ENCODE assay signal across 20 cellular contexts in genomic region chr16:1914084-1914608, GRCh38. TPM values are rescaled to one million over a fixed set of nuclear protein-coding genes. Genes with fewer than 3 reads are reported as not detected.
DNase-seq lines count a peak whose midpoint lies in the region; ATAC-seq, FAIRE-seq and TF ChIP-seq lines count a peak whose summit lies in the region.
"Had no signal": no experiment of that assay in that cellular context is flagged by ENCODE, and none has a peak within 500 bp of the region (broad histone marks: within the 10 kb centered on the region; RNA-seq: fewer than 3 reads in every experiment).

No MANE protein-coding gene starts in this region.

- 33 to 44% (median 38%) methylated on average over 10 to 15 of the region's 15 CpGs for WGBS in heart left ventricle, 4 donors
- 41 to 46% methylated on average over 11 to 15 of the region's 15 CpGs for WGBS in esophagus, 2 donors

- no peak for FAIRE-seq in H54 (lab: Jason Lieb, UNC)
- FAIRE-seq: HTR-8/SVneo had no signal

- intact Hi-C loops in Right ventricle myocardium inferior (cut with DNase I): no loop called here
- intact Hi-C loops in heart left ventricle (cut with DNase I): loop anchor here in 1 of 10 donors (5.0 kb wide), 1 partner anchor 37 kb away; no protein-coding TSS in a partner anchor

- no peak for TF ChIP-seq POLR2A in heart left ventricle (IDR thresholded peaks at IDR 0.05)
- TF ChIP-seq POLR2A in H54 (IDR thresholded peaks at IDR 0.05; ENCODE audit: low read depth, low read length): no peak

- ATAC-seq in Right ventricle myocardium inferior: no peak
- no peak for ATAC-seq in heart left ventricle
- no peak for ATAC-seq in GM21423 (IDR thresholded peaks at IDR 0.05; ENCODE audit: unreplicated experiment)

- TF ChIP-seq CTCF in heart left ventricle (IDR thresholded peaks at IDR 0.05): no peak

- H3K36me3 ChIP-seq in heart left ventricle (no peaks in the 10 kb centered on the region), esophagus (ENCODE audit: control insufficient read depth in 2 of 2, insufficient read depth in 2 of 2, low read length in 1 of 2) (no peaks in the 10 kb centered on the region)

- DNase-seq in Right ventricle myocardium inferior (ENCODE audit: missing footprints) (peak; percentile 44), heart left ventricle (no peak), retina (peak; percentile 32), H54 (ENCODE audit: insufficient read length, low spot score) (no peak), SK-N-DZ (ENCODE audit: low spot score) (no peak), GM19240 (ENCODE audit: insufficient read length, low spot score) (no peak)
- DNase-seq: C1 segment of cervical spinal cord, GF-D8, HCEC 1CT, NCI-H2171, OCI-M1 had no signal

- H3K4me1 ChIP-seq in heart left ventricle (peaks cover 0 to 14% (median 0%) of the 10 kb centered on the region in 12 donors), esophagus (ENCODE audit: control insufficient read depth in 2 of 2, insufficient read depth in 2 of 2, low read length in 1 of 2) (peaks cover 12 to 51% of the 10 kb centered on the region in 2 donors)

- no peaks in the 10 kb centered on the region for H3K9me3 ChIP-seq in heart left ventricle
- no peaks in the 10 kb centered on the region for H3K9me3 ChIP-seq in esophagus (ENCODE audit: control insufficient read depth in 2 of 2, insufficient read depth in 1 of 2, low read depth in 1 of 2, low read length in 1 of 2)

- H3K4me3 ChIP-seq in heart left ventricle: no peak overlapping the region
- no peak overlapping the region for H3K4me3 ChIP-seq in esophagus (ENCODE audit: low read depth in 1 of 2, low read length in 2 of 2)

- H3K27ac ChIP-seq in heart left ventricle (no peak overlapping the region), esophagus (ENCODE audit: low read depth in 2 of 2, low read length in 1 of 2) (peak overlapping the region; percentile 77 to 83)
- H3K27ac ChIP-seq: HL-60 had no signal

- H3K27me3 ChIP-seq in heart left ventricle (peaks cover 19 to 68% (median 47%) of the 10 kb centered on the region in 9 donors), esophagus (ENCODE audit: control insufficient read depth in 1 of 2, insufficient read depth in 2 of 2, low read length in 2 of 2) (peaks cover 0 to 7% of the 10 kb centered on the region in 2 donors)

RNA-seq across cellular contexts. Expression of gene HS3ST6, which starts 4.1 kb away (rescaled TPM):
- total RNA-seq in Right ventricle myocardium inferior (not detected), heart left ventricle (not detected)
- polyA plus RNA-seq in heart left ventricle (not detected), esophagus (10 to 100 TPM in 1 of 2 donors, 1 to 10 TPM in 1; 8.0 to 16.3 TPM)
- not detected in 2 replicates for polyA plus RNA-seq in SK-N-DZ (2014; cell fraction: cytosol; rRNA removed)
- polyA plus RNA-seq in SK-N-DZ (2014; cell fraction: nucleus; rRNA removed): not detected in 2 replicates
- total RNA-seq: A673, Daoy, LHCN-M2, SK-MEL-5 had no signal

RNA-seq across cellular contexts. Expression of gene MSRB1, which starts 28.9 kb away (rescaled TPM):
- total RNA-seq in Right ventricle myocardium inferior (25.3 TPM), heart left ventricle (10 to 100 TPM; 12.4 to 49.2 (median 31.1) TPM)
- polyA plus RNA-seq in heart left ventricle (10 to 100 TPM; 48.4 to 70.2 TPM), esophagus (10 to 100 TPM; 25.9 to 52.7 TPM)
- polyA plus RNA-seq in SK-N-DZ (2014; cell fraction: cytosol; rRNA removed): 7.4 and 16.8 TPM in 2 replicates
- 4.1 and 9.1 TPM in 2 replicates for polyA plus RNA-seq in SK-N-DZ (2014; cell fraction: nucleus; rRNA removed)

RNA-seq across cellular contexts. Expression of gene RPL3L, which starts 40.3 kb away (rescaled TPM):
- 271 TPM for total RNA-seq in Right ventricle myocardium inferior
- 100 to 1,000 TPM; 117 to 279 (median 216) TPM for total RNA-seq in heart left ventricle
- polyA plus RNA-seq in heart left ventricle: 100 to 1,000 TPM in 1 of 2 donors, 10 to 100 TPM in 1; 86.5 to 180 TPM
- under 1 TPM; 0.06 to 0.14 TPM for polyA plus RNA-seq in esophagus
- not detected in 2 replicates for polyA plus RNA-seq in SK-N-DZ (2014; cell fraction: cytosol; rRNA removed)
- not detected in 2 replicates for polyA plus RNA-seq in SK-N-DZ (2014; cell fraction: nucleus; rRNA removed)
- total RNA-seq: A673, Daoy, LHCN-M2, NCI-H460, SK-MEL-5 had no signal

RNA-seq across cellular contexts. Expression of gene MEIOB, which starts 42.2 kb away (rescaled TPM):
- total RNA-seq in Right ventricle myocardium inferior (not detected), heart left ventricle (not detected)
- polyA plus RNA-seq in heart left ventricle (not detected), esophagus (under 1 TPM in 1 of 2 donors, not detected in 1; 0.08 TPM)
- 0.07 and 0.19 TPM in 2 replicates for polyA plus RNA-seq in SK-N-DZ (2014; cell fraction: cytosol; rRNA removed)
- 0.10 and 0.43 TPM in 2 replicates for polyA plus RNA-seq in SK-N-DZ (2014; cell fraction: nucleus; rRNA removed)
- total RNA-seq: Daoy, LHCN-M2 had no signal

RNA-seq across cellular contexts. Expression of gene NDUFB10, which starts 45.2 kb away (rescaled TPM):
- total RNA-seq in Right ventricle myocardium inferior: 737 TPM
- total RNA-seq in heart left ventricle: 1,000 to 10,000 TPM in 2 of 9 donors, 100 to 1,000 TPM in 7; 316 to 1,519 (median 542) TPM
- 1,000 to 10,000 TPM in 1 of 2 donors, 100 to 1,000 TPM in 1; 732 to 1,618 TPM for polyA plus RNA-seq in heart left ventricle
- polyA plus RNA-seq in esophagus: 100 to 1,000 TPM; 160 to 207 TPM
- polyA plus RNA-seq in SK-N-DZ (2014; cell fraction: cytosol; rRNA removed): 159 and 196 TPM in 2 replicates
- 94.8 and 169 TPM in 2 replicates for polyA plus RNA-seq in SK-N-DZ (2014; cell fraction: nucleus; rRNA removed)

Comparison
In these comparisons a context has a peak if more than half of its experiments do, and no peak if none do; other contexts are left out.
1. DNase-seq: peak in Right ventricle myocardium inferior (single experiment) and retina (single experiment); none in heart left ventricle (0 of 5), H54 (single experiment), SK-N-DZ (single experiment) and GM19240 (single experiment).
2. H3K27ac ChIP-seq: peak in esophagus (2 of 2); none in heart left ventricle (0 of 12).